Comparison of ENCODE assay signal across 1 cellular context in genomic region chr9:133738039-133738805, GRCh38.
A peak's percentile ranks its signal among the peaks of the same experiment; 100 is the strongest.
TF ChIP-seq lines count a peak whose summit lies in the region.

Gene SARDH (minus strand): TSS chr9:133738352. CDS start chr9:133734173, 4,179 bp downstream.

TF ChIP-seq in HepG2, 621 proteins besides CTCF, POLR2A, EP300 and RAD21 (continued from another document and continues in another):
- TF ChIP-seq SRSF1 (optimal IDR thresholded peaks at IDR 0.05; ENCODE audit: low read depth, low read length) (no peak), TERF1 (CRISPR knock-in tag; IDR thresholded peaks at IDR 0.05) (no peak), CSRNP2 (CRISPR knock-in tag; conservative IDR thresholded peaks at IDR 0.05; ENCODE audit: low read depth) (no peak), ZNF709 (CRISPR knock-in tag; IDR thresholded peaks at IDR 0.05) (peak; percentile 86; the same call in 1 of the 2 replicates), ZNF652 (CRISPR knock-in tag; IDR thresholded peaks at IDR 0.05; ENCODE audit: borderline replicate concordance, low read depth) (0 out of 2 replicates have a peak, but pooled peaks have one; percentile 22), ZNF678 (CRISPR knock-in tag; IDR thresholded peaks at IDR 0.05) (no peak), ZSCAN29 (CRISPR knock-in tag; conservative IDR thresholded peaks at IDR 0.05) (no peak), ZNF549 (CRISPR knock-in tag; IDR thresholded peaks at IDR 0.05) (no peak), GLMP (CRISPR knock-in tag; IDR thresholded peaks at IDR 0.05; ENCODE audit: borderline replicate concordance) (no peak), NONO (IDR thresholded peaks at IDR 0.05) (no peak), NONO (CRISPR knock-in tag; conservative IDR thresholded peaks at IDR 0.05) (peak; percentile 60; the same call in 1 of the 2 replicates), ZNF101 (CRISPR knock-in tag; IDR thresholded peaks at IDR 0.05; ENCODE audit: borderline replicate concordance, low read depth) (no peak), HNF4G (IDR thresholded peaks at IDR 0.05; ENCODE audit: borderline replicate concordance, low read depth, low read length) (peak; percentile 40; the same call in 1 of the 2 replicates), HNF4G (CRISPR knock-in tag; IDR thresholded peaks at IDR 0.05; ENCODE audit: borderline replicate concordance, low read depth) (no peak), ZNF234 (CRISPR knock-in tag; conservative IDR thresholded peaks at IDR 0.05) (no peak), ZNF670 (CRISPR knock-in tag; IDR thresholded peaks at IDR 0.05; ENCODE audit: borderline replicate concordance) (peak; percentile 59; the same call in 1 of the 2 replicates), ZNF562 (CRISPR knock-in tag; IDR thresholded peaks at IDR 0.05; ENCODE audit: borderline replicate concordance) (no peak), ELF4 (CRISPR knock-in tag; IDR thresholded peaks at IDR 0.05; ENCODE audit: borderline replicate concordance) (no peak), NFYB (CRISPR knock-in tag; IDR thresholded peaks at IDR 0.05) (no peak), KDM5B (CRISPR knock-in tag; IDR thresholded peaks at IDR 0.05; ENCODE audit: borderline replicate concordance) (peak; percentile 84), ZNF543 (CRISPR knock-in tag; IDR thresholded peaks at IDR 0.05) (peak; percentile 100), ZBTB43 (CRISPR knock-in tag; conservative IDR thresholded peaks at IDR 0.05) (no peak), ZBTB3 (CRISPR knock-in tag; IDR thresholded peaks at IDR 0.05; ENCODE audit: borderline replicate concordance, low read depth) (no peak), ZNF547 (CRISPR knock-in tag; IDR thresholded peaks at IDR 0.05) (no peak; the same call in 1 of the 2 replicates), REL (CRISPR knock-in tag; conservative IDR thresholded peaks at IDR 0.05) (no peak), ZNF747 (CRISPR knock-in tag; IDR thresholded peaks at IDR 0.05; ENCODE audit: borderline replicate concordance) (no peak), NBN (conservative IDR thresholded peaks at IDR 0.05) (no peak), NFE2L2 (IDR thresholded peaks at IDR 0.05; ENCODE audit: low read length) (no peak), GMEB1 (CRISPR knock-in tag; IDR thresholded peaks at IDR 0.05; ENCODE audit: borderline replicate concordance) (no peak), ATF3 (CRISPR knock-in tag; IDR thresholded peaks at IDR 0.05) (peak; percentile 44; the same call in 1 of the 2 replicates), SRF (IDR thresholded peaks at IDR 0.05; ENCODE audit: low read depth, low read length) (no peak), NFATC3 (CRISPR knock-in tag; IDR thresholded peaks at IDR 0.05) (no peak), NCOA2 (CRISPR knock-in tag; IDR thresholded peaks at IDR 0.05) (0 out of 2 replicates have a peak, but pooled peaks have one; percentile 21), GPN1 (CRISPR knock-in tag; IDR thresholded peaks at IDR 0.05; ENCODE audit: borderline replicate concordance) (no peak), HMGXB3 (CRISPR knock-in tag; IDR thresholded peaks at IDR 0.05; ENCODE audit: borderline replicate concordance) (0 out of 2 replicates have a peak, but pooled peaks have one; percentile 9), ZC3H4 (CRISPR knock-in tag; IDR thresholded peaks at IDR 0.05; ENCODE audit: borderline replicate concordance) (no peak), TEF (CRISPR knock-in tag; IDR thresholded peaks at IDR 0.05) (no peak), ZNF224 (CRISPR knock-in tag; IDR thresholded peaks at IDR 0.05) (no peak), THAP9 (CRISPR knock-in tag; IDR thresholded peaks at IDR 0.05; ENCODE audit: borderline replicate concordance) (no peak), ZMYM2 (CRISPR knock-in tag; IDR thresholded peaks at IDR 0.05) (no peak), ZBTB7A (CRISPR knock-in tag; IDR thresholded peaks at IDR 0.05) (peak; percentile 14; the same call in 1 of the 2 replicates), ZNF414 (CRISPR knock-in tag; IDR thresholded peaks at IDR 0.05) (peak; percentile 58), ZNF121 (CRISPR knock-in tag; IDR thresholded peaks at IDR 0.05) (peak; percentile 85), FLYWCH1 (CRISPR knock-in tag; IDR thresholded peaks at IDR 0.05) (no peak), RAD51 (IDR thresholded peaks at IDR 0.05; ENCODE audit: borderline replicate concordance) (no peak), ZNF431 (CRISPR knock-in tag; IDR thresholded peaks at IDR 0.05; ENCODE audit: borderline replicate concordance, low read depth) (no peak), ZSCAN30 (CRISPR knock-in tag; IDR thresholded peaks at IDR 0.05) (0 out of 2 replicates have a peak, but pooled peaks have one; percentile 82), PCBP2 (optimal IDR thresholded peaks at IDR 0.05; ENCODE audit: low read depth, low read length, poor library complexity, severe bottlenecking) (no peak), MEF2D (CRISPR knock-in tag; IDR thresholded peaks at IDR 0.05) (peak; percentile 82), ELF3 (CRISPR knock-in tag; IDR thresholded peaks at IDR 0.05) (no peak; the same call in 1 of the 2 replicates), ZNF556 (CRISPR knock-in tag; IDR thresholded peaks at IDR 0.05; ENCODE audit: borderline replicate concordance) (0 out of 2 replicates have a peak, but pooled peaks have one; percentile 19), CERS6 (CRISPR knock-in tag; IDR thresholded peaks at IDR 0.05) (no peak)
